In the genomic region with DNA sequence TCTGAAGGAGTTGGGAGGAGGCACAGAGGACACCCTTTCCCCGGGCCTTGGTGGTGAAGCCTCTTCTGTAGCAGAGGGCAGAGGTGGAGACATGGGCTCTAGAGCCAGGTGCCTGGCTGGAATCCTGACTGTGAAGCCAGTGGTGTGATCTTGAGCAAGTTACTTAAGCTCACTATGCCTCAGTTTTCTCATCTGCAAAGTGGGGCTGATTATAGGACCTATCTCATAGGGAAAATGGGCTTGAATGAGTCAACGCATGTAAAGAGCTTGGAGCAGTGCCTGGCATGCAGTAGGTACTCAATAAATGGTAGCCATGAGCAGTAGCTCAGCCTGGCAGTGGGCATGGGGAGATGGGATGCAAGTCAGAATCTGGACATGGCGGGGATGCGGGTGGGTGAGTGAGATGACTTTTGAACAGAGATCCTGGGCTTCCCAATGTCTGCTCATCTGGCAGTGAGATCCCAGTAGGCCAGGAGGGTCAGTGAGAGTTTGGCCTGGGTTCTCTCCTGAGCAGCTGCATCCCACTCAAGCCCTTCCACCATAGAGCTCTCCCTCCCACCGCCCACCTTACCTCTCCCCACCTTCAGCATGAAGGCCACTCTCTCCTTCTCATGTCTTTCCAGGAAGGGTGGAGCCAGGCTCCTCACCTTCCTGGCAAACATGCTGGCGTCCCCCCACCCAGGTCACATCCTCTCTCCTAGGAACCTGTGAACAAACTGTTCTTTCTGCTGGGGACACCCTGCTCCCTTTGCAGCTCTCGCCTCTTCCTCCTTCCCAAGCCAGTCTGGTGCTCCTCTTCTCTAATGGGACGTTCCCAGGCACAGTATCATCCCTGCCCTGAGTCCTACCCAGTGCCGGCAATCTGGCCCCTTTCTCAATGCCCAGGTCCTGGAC, we compare ENCODE assay signal across 1 cellular context.
TF ChIP-seq lines count a peak whose summit lies in the region.

No MANE protein-coding gene starts in this region.

TF ChIP-seq in H1, 55 proteins besides CTCF, POLR2A, EP300 and RAD21:
- TF ChIP-seq, protein P1, sequence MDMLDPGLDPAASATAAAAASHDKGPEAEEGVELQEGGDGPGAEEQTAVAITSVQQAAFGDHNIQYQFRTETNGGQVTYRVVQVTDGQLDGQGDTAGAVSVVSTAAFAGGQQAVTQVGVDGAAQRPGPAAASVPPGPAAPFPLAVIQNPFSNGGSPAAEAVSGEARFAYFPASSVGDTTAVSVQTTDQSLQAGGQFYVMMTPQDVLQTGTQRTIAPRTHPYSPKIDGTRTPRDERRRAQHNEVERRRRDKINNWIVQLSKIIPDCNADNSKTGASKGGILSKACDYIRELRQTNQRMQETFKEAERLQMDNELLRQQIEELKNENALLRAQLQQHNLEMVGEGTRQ (IDR thresholded peaks at IDR 0.05; ENCODE audit: low read length), result no peak
